22 cellular contexts compared by ENCODE assay signal in the genomic region with DNA sequence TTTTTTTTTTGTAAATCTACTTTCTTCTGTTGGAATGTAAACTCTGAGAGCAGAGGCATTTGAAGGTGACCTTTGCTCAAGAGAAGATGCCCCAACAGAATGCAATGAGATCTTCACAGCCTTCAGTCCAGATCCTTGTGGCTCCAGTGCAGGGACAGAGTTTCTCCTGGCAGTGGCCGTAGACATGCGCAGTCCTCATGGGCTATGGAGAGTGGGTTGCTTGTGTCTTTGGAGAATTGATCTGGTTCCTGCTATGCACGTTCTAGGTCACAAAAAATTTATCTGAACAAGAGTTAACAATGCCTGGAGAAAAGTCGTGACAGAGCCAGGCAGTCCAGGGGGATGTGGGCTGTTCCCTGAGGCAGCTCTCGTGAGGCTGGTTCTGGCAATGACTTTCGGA. TPM values are rescaled to one million over a fixed set of nuclear protein-coding genes. Genes with fewer than 3 reads are reported as not detected.
DNase-seq lines count a peak whose midpoint lies in the region; TF ChIP-seq lines count a peak whose summit lies in the region.
"Had no signal": no experiment of that assay in that cellular context is flagged by ENCODE, and none has a peak within 500 bp of the region (broad histone marks: within the 10 kb centered on the region; RNA-seq: fewer than 3 reads in every experiment).

No MANE protein-coding gene starts in this region.

- H2AFZ ChIP-seq in GM23248 = no peak overlapping the region

- H3K27ac ChIP-seq in stomach (no peak overlapping the region), GM23248 (no peak overlapping the region)
- H3K27ac ChIP-seq: 22Rv1; A549; BLaER1 treated with 17β-estradiol and CSF1 and Interleukin-3, amounts not matched to agents 10 nM and 100 nM had no signal

- H3K27me3 Mint-ChIP-seq in endothelial cell (ENCODE audit: unreplicated experiment) = peaks cover 13% of the 10 kb centered on the region

- no peak for TF ChIP-seq EP300 in stomach (IDR thresholded peaks at IDR 0.05)

- H3K9me2 ChIP-seq in GM23248 (ENCODE audit: insufficient read depth) = no peaks in the 10 kb centered on the region

- intact Hi-C loops in posterior vena cava (cut with DNase I) (no loop called here), stomach (cut with DNase I; ENCODE audit: low total_unique reads) (no loop called here)

- no peaks in the 10 kb centered on the region for H3K9me3 Mint-ChIP-seq in endothelial cell (ENCODE audit: unreplicated experiment)
- H3K9me3 Mint-ChIP-seq: CD4-positive, alpha-beta T cell; CD8-positive, alpha-beta memory T cell had no signal

- in situ Hi-C loops in GM23248 (cut with MboI) = no loop called here

- no peaks in the 10 kb centered on the region for H4K20me1 ChIP-seq in GM23248 (ENCODE audit: insufficient read depth)

- H3K36me3 ChIP-seq in stomach = no peaks in the 10 kb centered on the region
- H3K36me3 ChIP-seq in GM23248 (ENCODE audit: low read depth) = no peaks in the 10 kb centered on the region
- H3K36me3 ChIP-seq: BE2C had no signal

- TF ChIP-seq POLR2A in stomach (IDR thresholded peaks at IDR 0.05) = no peak

- H3K4me2 ChIP-seq in GM23248 (ENCODE audit: unreplicated experiment) = no peak overlapping the region
- H3K4me2 ChIP-seq: A549; BLaER1 treated with 17β-estradiol and CSF1 and Interleukin-3, amounts not matched to agents 10 nM and 100 nM had no signal

- DNase-seq in activated effector memory CD4-positive, alpha-beta T cell treated with anti-CD3 and anti-CD28 coated beads, Interleukin-2, amount 50 U/mL, for 16 hours = peak; percentile 24
- no peak for DNase-seq in activated effector memory CD4-positive, alpha-beta T cell treated with Interleukin-2 at 50 U/mL for 16 hours
- DNase-seq in endothelial cell (ENCODE audit: low spot score) = no peak
- DNase-seq in posterior vena cava (ENCODE audit: low spot score) = peak; percentile 20
- DNase-seq in NCI-H82 treated with DMSO at 0.1 percent for 48 hours (lab: John Stamatoyannopoulos, UW; ENCODE audit: unreplicated experiment) = no peak
- no peak for DNase-seq in stomach
- DNase-seq in GM23248 = no peak
- DNase-seq: ACHN; AML-193; BE2C; CD4-positive, alpha-beta T cell; CD8-positive, alpha-beta memory T cell; DMS 273 treated with DMSO at 0.1 percent for 48 hours; DMS79; EL; GDM1; H9 had no signal

- 66 to 73% (median 72%) methylated on average over 4 to 6 of the region's 6 CpGs for WGBS in stomach, 5 donors
- 72 to 79% methylated on average over 6 of the region's 6 CpGs for WGBS in GM23248 (ENCODE audit: low coverage in 1 of 2, low lambda C conversion rate in 2 of 2, missing lambda C conversion rate in 2 of 2), 2 experiments

- peak overlapping the region; percentile 61 for H3K27ac Mint-ChIP-seq in endothelial cell (ENCODE audit: unreplicated experiment)
- H3K27ac Mint-ChIP-seq: CD14-positive monocyte; CD4-positive, alpha-beta T cell; CD8-positive, alpha-beta memory T cell; H9 had no signal

- peaks cover 6% of the 10 kb centered on the region for H3K4me1 Mint-ChIP-seq in endothelial cell (ENCODE audit: unreplicated experiment)
- H3K4me1 Mint-ChIP-seq: CD8-positive, alpha-beta memory T cell had no signal

- no peak for TF ChIP-seq CTCF in endothelial cell (IDR thresholded peaks at IDR 0.05; ENCODE audit: unreplicated experiment)
- no peak for TF ChIP-seq CTCF in stomach (IDR thresholded peaks at IDR 0.05)

- H3K9ac ChIP-seq in GM23248 = no peak overlapping the region
- H3K9ac ChIP-seq: BLaER1 treated with 17β-estradiol and CSF1 and Interleukin-3, amounts not matched to agents 10 nM and 100 nM had no signal

- H3K4me3 Mint-ChIP-seq in endothelial cell (ENCODE audit: unreplicated experiment) = no peak overlapping the region
- H3K4me3 Mint-ChIP-seq: CD14-positive monocyte; CD4-positive, alpha-beta T cell; CD8-positive, alpha-beta memory T cell; H9 had no signal

- H3K4me3 ChIP-seq in stomach (no peak overlapping the region), GM23248 (no peak overlapping the region)
- H3K4me3 ChIP-seq: A549; BLaER1 treated with 17β-estradiol and CSF1 and Interleukin-3, amounts not matched to agents 10 nM and 100 nM; GM12878 had no signal

- H3K79me2 ChIP-seq in GM23248 (ENCODE audit: insufficient read depth) = no peaks in the 10 kb centered on the region

- H3K4me1 ChIP-seq in stomach (no peaks in the 10 kb centered on the region), GM23248 (ENCODE audit: insufficient read depth) (peaks cover 13% of the 10 kb centered on the region)
- H3K4me1 ChIP-seq: A549, BE2C had no signal

- H3K36me3 Mint-ChIP-seq in endothelial cell (ENCODE audit: low read depth, unreplicated experiment) = peaks cover 54% of the 10 kb centered on the region
- H3K36me3 Mint-ChIP-seq: CD14-positive monocyte; CD8-positive, alpha-beta memory T cell had no signal

- H3K9me3 ChIP-seq in stomach = no peaks in the 10 kb centered on the region
- no peaks in the 10 kb centered on the region for H3K9me3 ChIP-seq in GM23248 (ENCODE audit: low read depth)
- H3K9me3 ChIP-seq: A549, BE2C had no signal

- H3K27me3 ChIP-seq in stomach (peaks cover 0 to 25% (median 0%) of the 10 kb centered on the region in 3 donors), GM23248 (replicated peaks; ENCODE audit: insufficient read depth) (peaks cover 3% of the 10 kb centered on the region; the same call in 1 of the 2 replicates)
- H3K27me3 ChIP-seq: BE2C; BLaER1 treated with 17β-estradiol and CSF1 and Interleukin-3, amounts not matched to agents 10 nM and 100 nM had no signal

- H3F3A ChIP-seq in GM23248 (ENCODE audit: insufficient read depth) = peaks cover 14% of the 10 kb centered on the region

RNA-seq across cellular contexts. Expression of a gene that starts 30.1 kb away (rescaled TPM):
- 321 TPM for total RNA-seq in endothelial cell (ENCODE audit: unreplicated experiment)
- 10 to 100 TPM; 20.2 to 22.9 TPM for total RNA-seq in posterior vena cava
- 1 to 10 TPM in 4 of 5 donors, not detected in 1; 1.3 to 7.9 (median 2.3) TPM for total RNA-seq in stomach
- 1 to 10 TPM; 4.6 to 7.5 (median 6.7) TPM for polyA plus RNA-seq in stomach
- 7.7 TPM in 1 of 2 replicates, not detected in the other for total RNA-seq in GM23248 (2014; rRNA removed; shearing (Covaris generic))
- 6.8 and 8.2 TPM in 2 replicates for polyA plus RNA-seq in GM23248 (2016; fragmentation: Nextera tagmentation; extraction: Ambion mirVana)
- polyA plus RNA-seq: CD8-positive, alpha-beta memory T cell had no signal

Comparison
In these comparisons a context has a peak if more than half of its experiments do, and no peak if none do; other contexts are left out.
1. DNase-seq: peak in activated effector memory CD4-positive, alpha-beta T cell treated with anti-CD3 and anti-CD28 coated beads, Interleukin-2, amount 50 U/mL, for 16 hours (single experiment) and posterior vena cava (single experiment); none in activated effector memory CD4-positive, alpha-beta T cell treated with Interleukin-2 at 50 U/mL for 16 hours (single experiment), endothelial cell (single experiment), NCI-H82 treated with DMSO at 0.1 percent for 48 hours (single experiment), stomach (single experiment) and GM23248 (single experiment).
2. RNA of a gene that starts 30.1 kb away (total RNA-seq): 321 TPM in endothelial cell (single experiment); 20.2 to 22.9 TPM in posterior vena cava, 1.3 to 7.9 TPM in stomach and 7.7 TPM in GM23248; every median in the first group is over 10 times any median in the second.